8 cellular contexts compared by ENCODE assay signal in the genomic region with DNA sequence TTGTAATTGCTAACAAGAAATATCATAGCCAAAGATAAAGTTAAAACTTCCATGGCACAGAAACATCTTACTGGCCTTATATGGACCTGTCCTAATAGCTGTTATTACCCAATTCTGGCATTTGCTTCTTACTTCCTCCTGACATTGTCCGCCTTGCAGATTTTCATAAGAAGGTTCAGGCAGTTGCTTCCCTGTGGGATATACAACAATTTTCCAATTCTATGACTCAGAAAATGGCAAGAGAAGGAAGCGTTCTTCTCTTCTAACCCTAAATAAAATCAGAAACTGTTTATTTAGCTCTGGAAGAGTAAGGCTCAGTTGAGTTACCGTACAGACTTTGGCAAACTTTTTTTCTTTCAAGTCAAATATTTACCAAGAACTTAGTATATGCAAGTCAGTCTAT. TPM values are rescaled to one million over a fixed set of nuclear protein-coding genes. Genes with fewer than 3 reads are reported as not detected.
DNase-seq lines count a peak whose midpoint lies in the region; ATAC-seq and TF ChIP-seq lines count a peak whose summit lies in the region.

No MANE protein-coding gene starts in this region.

- no peak for TF ChIP-seq CTCF in OCI-LY7 (conservative IDR thresholded peaks at IDR 0.05; ENCODE audit: low read length)
- TF ChIP-seq CTCF in prostate gland (IDR thresholded peaks at IDR 0.05) = no peak

- H3K9me2 ChIP-seq in OCI-LY7 (ENCODE audit: insufficient read depth, low read length) = no peaks in the 10 kb centered on the region

- H3K4me3 ChIP-seq in OCI-LY7 (ENCODE audit: low read depth, low read length, poor library complexity, severe bottlenecking) (peak overlapping the region; percentile 91), prostate gland (peak overlapping the region; percentile 87 to 89)

- no peak for TF ChIP-seq POLR2A in prostate gland (IDR thresholded peaks at IDR 0.05)

- H4K20me1 ChIP-seq in OCI-LY7 (ENCODE audit: insufficient read depth, low read length) = peaks cover 29% of the 10 kb centered on the region

- WGBS in prostate gland = 20% methylated on average over 3 of the region's 3 CpGs

- no peak overlapping the region for H2AFZ ChIP-seq in OCI-LY7 (ENCODE audit: low read length)

- no TSS peak for BruUV-seq in OCI-LY7 (replicated peaks; lab: Mats Ljungman, UMichigan)

- peaks cover 17% of the 10 kb centered on the region for H3K4me1 ChIP-seq in OCI-LY7 (ENCODE audit: insufficient read depth, low read length, poor library complexity, severe bottlenecking)
- peaks cover 8% of the 10 kb centered on the region for H3K4me1 ChIP-seq in prostate gland (replicated peaks)

- CTCF ChIA-PET in OCI-LY7 (lab: Charles Lee; ENCODE audit: unreplicated experiment) = no interaction called here

- intact Hi-C loops in OCI-LY7 (cut with micrococcal nuclease; ENCODE audit: unreplicated experiment) (no loop called here), prostate gland (cut with DNase I) (no loop called here)

- peaks cover 16% of the 10 kb centered on the region; the same call in 1 of the 2 replicates for H3K36me3 ChIP-seq in OCI-LY7 (ENCODE audit: insufficient read depth, low read length)
- no peaks in the 10 kb centered on the region for H3K36me3 ChIP-seq in prostate gland

- peaks cover 69% of the 10 kb centered on the region for H3K79me2 ChIP-seq in OCI-LY7 (ENCODE audit: insufficient read depth, low read depth, low read length)

- no peak for ATAC-seq in GM21723 (IDR thresholded peaks at IDR 0.05; ENCODE audit: unreplicated experiment)

- H3K9me3 ChIP-seq in OCI-LY7 (ENCODE audit: low read length) (no peaks in the 10 kb centered on the region), prostate gland (no peaks in the 10 kb centered on the region)

- peak overlapping the region; percentile 89 for H3K4me2 ChIP-seq in OCI-LY7 (ENCODE audit: low read length)

- H3K27me3 ChIP-seq in prostate gland (replicated peaks; ENCODE audit: insufficient read depth) = no peaks in the 10 kb centered on the region

- peak overlapping the region; percentile 79 for H3K27ac ChIP-seq in OCI-LY7 (ENCODE audit: low read depth, low read length, poor library complexity, severe bottlenecking)
- peak overlapping the region; percentile 81 for H3K27ac ChIP-seq in epithelial cell of prostate
- peak overlapping the region; percentile 5 to 97 for H3K27ac ChIP-seq in prostate gland

- POLR2A ChIA-PET in OCI-LY7 (lab: Charles Lee) = interaction anchor here (0.7 to 1.7 kb wide), 5 partner anchors 8 to 420 kb away, joined by 3 to 7 read pairs (median 3); no protein-coding TSS in a partner anchor

- DNase-seq in EL (peak; percentile 41), OCI-LY7 (ENCODE audit: low spot score) (peak; percentile 5), epithelial cell of prostate (ENCODE audit: low read depth, low spot score) (no peak), prostate gland (ENCODE audit: low spot score) (no peak), 8988T (no peak), islet precursor cell (no peak), NCI-H2227 treated with DMSO at 0.1 percent for 48 hours (lab: John Stamatoyannopoulos, UW) (no peak)

RNA-seq across cellular contexts. Expression of gene PRKAA1, which starts 1.7 kb away (rescaled TPM):
- total RNA-seq in OCI-LY7 (2014; rRNA removed; shearing (Covaris generic)) = 17.9 and 30.0 TPM in 2 replicates
- total RNA-seq in OCI-LY7 (2022) (46.3 and 47.5 TPM in 2 replicates), prostate gland (100 to 1,000 TPM in 1 of 2 donors, 10 to 100 TPM in 1; 64.9 to 110 TPM)

RNA-seq across cellular contexts. Expression of gene RPL37, which starts 38.5 kb away (rescaled TPM):
- 2,743 and 2,779 TPM in 2 replicates for total RNA-seq in OCI-LY7 (2014; rRNA removed; shearing (Covaris generic))
- 1,857 and 1,905 TPM in 2 replicates for total RNA-seq in OCI-LY7 (2022)
- total RNA-seq in prostate gland = 100 to 1,000 TPM; 188 to 343 TPM

RNA-seq across cellular contexts. Expression of gene TTC33, which starts 40.7 kb away (rescaled TPM):
- 15.9 and 22.9 TPM in 2 replicates for total RNA-seq in OCI-LY7 (2014; rRNA removed; shearing (Covaris generic))
- total RNA-seq in OCI-LY7 (2022) (18.7 and 20.5 TPM in 2 replicates), prostate gland (10 to 100 TPM; 11.9 to 17.6 TPM)

RNA-seq across cellular contexts. Expression of gene CARD6, which starts 44.7 kb away (rescaled TPM):
- 0.98 and 1.1 TPM in 2 replicates for total RNA-seq in OCI-LY7 (2014; rRNA removed; shearing (Covaris generic))
- total RNA-seq in OCI-LY7 (2022) (0.33 and 0.53 TPM in 2 replicates), prostate gland (1 to 10 TPM; 1.3 to 5.4 TPM)

Comparison
In these comparisons a context has a peak if more than half of its experiments do, and no peak if none do; other contexts are left out.
1. DNase-seq: peak in EL (single experiment) and OCI-LY7 (single experiment); none in epithelial cell of prostate (single experiment), prostate gland (single experiment), 8988T (single experiment), islet precursor cell (single experiment) and NCI-H2227 treated with DMSO at 0.1 percent for 48 hours (single experiment).
2. RNA of gene RPL37, which starts 38.5 kb away (total RNA-seq): 1,857 to 2,779 TPM in OCI-LY7; 188 to 343 TPM in prostate gland; every median in the first group is over 4 times any median in the second.
3. Peak in every context shown above with its lines, with median percentiles within 50 percentile points of each other: H3K27ac ChIP-seq.